In genomic region chr16:87457051-87457611, GRCh38 we compare ENCODE assay signal across 11 cellular contexts. TPM values are rescaled to one million over a fixed set of nuclear protein-coding genes. Genes with fewer than 3 reads are reported as not detected.
DNase-seq lines count a peak whose midpoint lies in the region; ATAC-seq and FAIRE-seq lines count a peak whose summit lies in the region.
"Had no signal": no experiment of that assay in that cellular context is flagged by ENCODE, and none has a peak within 500 bp of the region (broad histone marks: within the 10 kb centered on the region; RNA-seq: fewer than 3 reads in every experiment).

No MANE protein-coding gene starts in this region.

- H3K27ac ChIP-seq in GM23248 (peak overlapping the region; percentile 95), small intestine (ENCODE audit: low read depth in 1 of 2, low read length in 1 of 2) (peak overlapping the region; percentile 32 to 65)
- H3K27ac ChIP-seq: esophagus squamous epithelium, SK-N-MC had no signal

- peaks cover 80% of the 10 kb centered on the region for H3K79me2 ChIP-seq in GM23248 (ENCODE audit: insufficient read depth)

- peak overlapping the region; percentile 71 for H3K9ac ChIP-seq in GM23248

- H3F3A ChIP-seq in GM23248 (ENCODE audit: insufficient read depth), result peaks cover 39% of the 10 kb centered on the region

- peak overlapping the region; percentile 60 for H3K4me2 ChIP-seq in GM23248 (ENCODE audit: unreplicated experiment)

- no peaks in the 10 kb centered on the region for H4K20me1 ChIP-seq in GM23248 (ENCODE audit: insufficient read depth)

- H3K4me3 ChIP-seq in GM23248 (peak overlapping the region; percentile 33), small intestine (ENCODE audit: low read depth in 1 of 2, low read length in 2 of 2) (no peak overlapping the region)
- H3K4me3 ChIP-seq: esophagus squamous epithelium, SK-N-MC had no signal

- H3K9me2 ChIP-seq in GM23248 (ENCODE audit: insufficient read depth), result no peaks in the 10 kb centered on the region

- H2AFZ ChIP-seq in GM23248, result no peak overlapping the region

- H3K9me3 ChIP-seq in GM23248 (ENCODE audit: low read depth), result no peaks in the 10 kb centered on the region
- H3K9me3 ChIP-seq in small intestine (ENCODE audit: control insufficient read depth, low read depth), result no peaks in the 10 kb centered on the region
- H3K9me3 ChIP-seq: esophagus squamous epithelium had no signal

- H3K27me3 ChIP-seq in GM23248 (replicated peaks; ENCODE audit: insufficient read depth) (no peaks in the 10 kb centered on the region), small intestine (ENCODE audit: control insufficient read depth in 2 of 2, insufficient read depth in 2 of 2, low read length in 2 of 2) (no peaks in the 10 kb centered on the region)
- H3K27me3 ChIP-seq: esophagus squamous epithelium had no signal

- H3K36me3 ChIP-seq in GM23248 (ENCODE audit: low read depth) (no peaks in the 10 kb centered on the region; the same call in 1 of the 2 replicates), small intestine (ENCODE audit: control insufficient read depth in 2 of 2, insufficient read depth in 2 of 2, low read length in 2 of 2) (peaks cover 0 to 6% of the 10 kb centered on the region in 2 donors)

- 56 to 59% methylated on average over 5 of the region's 5 CpGs for WGBS in GM23248 (ENCODE audit: low coverage in 1 of 2, low lambda C conversion rate in 2 of 2, missing lambda C conversion rate in 2 of 2), 2 experiments
- 16 to 52% (median 35%) methylated on average over 5 of the region's 5 CpGs for WGBS in small intestine, 3 donors

- ATAC-seq in GM21529 (IDR thresholded peaks at IDR 0.05; ENCODE audit: unreplicated experiment) (no peak), HG03135 (IDR thresholded peaks at IDR 0.05; ENCODE audit: unreplicated experiment) (no peak)

- no peak for FAIRE-seq in small intestine (lab: Jason Lieb, UNC)

- H3K4me1 ChIP-seq in GM23248 (ENCODE audit: insufficient read depth) (peaks cover 28% of the 10 kb centered on the region), small intestine (ENCODE audit: control insufficient read depth in 2 of 2, insufficient read depth in 1 of 2, low read depth in 1 of 2, low read length in 1 of 2) (peaks cover 0 to 6% of the 10 kb centered on the region in 2 donors)

- DNase-seq in GM23248 (peak; percentile 81), SW480 (ENCODE audit: low spot score) (peak; percentile 81), fibroblast of peridontal ligament (ENCODE audit: extremely low read depth) (peak; percentile 70), small intestine (peak; percentile 20), NCI-H2171 treated with DMSO at 0.1 percent for 48 hours (lab: John Stamatoyannopoulos, UW) (no peak), occipital lobe (lab: John Stamatoyannopoulos, UW) (no peak)
- DNase-seq: esophagus squamous epithelium, NCI-H1417 had no signal

- in situ Hi-C loops in GM23248 (cut with MboI), result no loop called here

RNA-seq across cellular contexts. Expression of gene ZCCHC14, which starts 35.7 kb away (rescaled TPM):
- 5.4 and 6.3 TPM in 2 replicates for total RNA-seq in GM23248 (2014; rRNA removed; shearing (Covaris generic))
- polyA plus RNA-seq in GM23248 (2016; fragmentation: Nextera tagmentation; extraction: Ambion mirVana) (2.7 and 3.1 TPM in 2 replicates), small intestine (10 to 100 TPM in 2 of 3 donors, 1 to 10 TPM in 1; 9.2 to 14.6 (median 11.6) TPM)
- 33.2 TPM for total RNA-seq in occipital lobe

Comparison
In these comparisons a context has a peak if more than half of its experiments do, and no peak if none do; other contexts are left out.
1. DNase-seq: peak in GM23248 (single experiment), SW480 (single experiment), fibroblast of peridontal ligament (single experiment) and small intestine (single experiment); none in NCI-H2171 treated with DMSO at 0.1 percent for 48 hours (single experiment) and occipital lobe (single experiment).